1 cellular context compared by ENCODE assay signal in genomic region chr11:118435893-118436624, GRCh38.
TF ChIP-seq lines count a peak whose summit lies in the region.

Gene KMT2A, plus strand, starts transcription at chr11:118436492. Its CDS starts 21 bp downstream, at chr11:118436513.

TF ChIP-seq in HepG2, 621 proteins besides CTCF, POLR2A, EP300 and RAD21 (continued from another document and continues in another):
- TF ChIP-seq NR2F1 (CRISPR knock-in tag; IDR thresholded peaks at IDR 0.05) (peak in 1 of 2 experiments; percentile 48; a peak in 1 of 4 replicates), UBTF (CRISPR knock-in tag; IDR thresholded peaks at IDR 0.05) (peak; percentile 93), PRDM4 (CRISPR knock-in tag; IDR thresholded peaks at IDR 0.05; ENCODE audit: borderline replicate concordance) (no peak), ZNF251 (CRISPR knock-in tag; IDR thresholded peaks at IDR 0.05) (no peak), ZNF781 (CRISPR knock-in tag; IDR thresholded peaks at IDR 0.05; ENCODE audit: borderline replicate concordance, not compliant biosample characterization) (no peak), ZNF260 (CRISPR knock-in tag; IDR thresholded peaks at IDR 0.05; ENCODE audit: borderline replicate concordance, low read depth) (no peak), ARID2 (CRISPR knock-in tag; IDR thresholded peaks at IDR 0.05; ENCODE audit: borderline replicate concordance) (no peak), ZNF124 (CRISPR knock-in tag; IDR thresholded peaks at IDR 0.05) (0 out of 2 replicates have a peak, but pooled peaks have one; percentile 59), MEIS1 (CRISPR knock-in tag; IDR thresholded peaks at IDR 0.05; ENCODE audit: borderline replicate concordance) (no peak), GFI1 (CRISPR knock-in tag; IDR thresholded peaks at IDR 0.05; ENCODE audit: borderline replicate concordance) (no peak), AFF4 (CRISPR knock-in tag; IDR thresholded peaks at IDR 0.05) (no peak), ZNF282 (IDR thresholded peaks at IDR 0.05; ENCODE audit: partially characterized antibody) (no peak), SP1 (IDR thresholded peaks at IDR 0.05) (no peak), SP1 (CRISPR knock-in tag; IDR thresholded peaks at IDR 0.05) (peak; percentile 87), ZNF367 (CRISPR knock-in tag; IDR thresholded peaks at IDR 0.05; ENCODE audit: borderline replicate concordance) (no peak), ZNF274 (CRISPR knock-in tag; IDR thresholded peaks at IDR 0.05) (no peak), HNRNPLL (IDR thresholded peaks at IDR 0.05; ENCODE audit: low read depth, low read length, poor library complexity, severe bottlenecking) (peak; percentile 88), SKI (IDR thresholded peaks at IDR 0.05; ENCODE audit: partially characterized antibody) (peak; percentile 75), SMARCC2 (IDR thresholded peaks at IDR 0.05) (no peak), ZNF672 (CRISPR knock-in tag; IDR thresholded peaks at IDR 0.05) (0 out of 2 replicates have a peak, but pooled peaks have one; percentile 3), ZBTB42 (CRISPR knock-in tag; IDR thresholded peaks at IDR 0.05) (no peak), ZNF256 (CRISPR knock-in tag; conservative IDR thresholded peaks at IDR 0.05) (no peak), ARNT2 (CRISPR knock-in tag; IDR thresholded peaks at IDR 0.05; ENCODE audit: low read depth) (no peak), RFX1 (IDR thresholded peaks at IDR 0.05) (no peak), ZFP82 (CRISPR knock-in tag; IDR thresholded peaks at IDR 0.05; ENCODE audit: borderline replicate concordance) (peak; percentile 68; the same call in 1 of the 2 replicates), ZNF496 (CRISPR knock-in tag; IDR thresholded peaks at IDR 0.05; ENCODE audit: insufficient replicate concordance) (no peak), ZNF777 (CRISPR knock-in tag; IDR thresholded peaks at IDR 0.05) (no peak), FUBP1 (CRISPR knock-in tag; IDR thresholded peaks at IDR 0.05; ENCODE audit: borderline replicate concordance) (no peak; the same call in 1 of the 2 replicates), ZNF577 (CRISPR knock-in tag; IDR thresholded peaks at IDR 0.05; ENCODE audit: borderline replicate concordance, low read depth) (no peak), IKZF1 (IDR thresholded peaks at IDR 0.05) (no peak), TCF7L2 (IDR thresholded peaks at IDR 0.05; ENCODE audit: low read depth, low read length) (no peak), ZNF891 (CRISPR knock-in tag; IDR thresholded peaks at IDR 0.05) (no peak), THAP11 (CRISPR knock-in tag; IDR thresholded peaks at IDR 0.05) (no peak; the same call in 1 of the 2 replicates), ZNF207 (IDR thresholded peaks at IDR 0.05; ENCODE audit: borderline replicate concordance) (no peak), KLF15 (CRISPR knock-in tag; IDR thresholded peaks at IDR 0.05; ENCODE audit: borderline replicate concordance) (no peak; the same call in 1 of the 2 replicates), ZFP36L1 (CRISPR knock-in tag; IDR thresholded peaks at IDR 0.05) (no peak; the same call in 1 of the 2 replicates), NFKB2 (CRISPR knock-in tag; IDR thresholded peaks at IDR 0.05; ENCODE audit: borderline replicate concordance) (peak; percentile 73; the same call in 1 of the 2 replicates), NBN (conservative IDR thresholded peaks at IDR 0.05) (no peak), ZSCAN21 (CRISPR knock-in tag; IDR thresholded peaks at IDR 0.05; ENCODE audit: borderline replicate concordance) (peak; percentile 71), PHF20 (CRISPR knock-in tag; IDR thresholded peaks at IDR 0.05) (peak; percentile 63), ZNF557 (CRISPR knock-in tag; IDR thresholded peaks at IDR 0.05) (no peak), ZNF292 (CRISPR knock-in tag; IDR thresholded peaks at IDR 0.05; ENCODE audit: borderline replicate concordance, low read depth) (no peak), PAWR (CRISPR knock-in tag; IDR thresholded peaks at IDR 0.05; ENCODE audit: borderline replicate concordance) (0 out of 2 replicates have a peak, but pooled peaks have one; percentile 18), PBX3 (CRISPR knock-in tag; IDR thresholded peaks at IDR 0.05; ENCODE audit: borderline replicate concordance) (no peak), ZMYM3 (CRISPR knock-in tag; IDR thresholded peaks at IDR 0.05) (no peak)
- TF ChIP-seq, protein P1, sequence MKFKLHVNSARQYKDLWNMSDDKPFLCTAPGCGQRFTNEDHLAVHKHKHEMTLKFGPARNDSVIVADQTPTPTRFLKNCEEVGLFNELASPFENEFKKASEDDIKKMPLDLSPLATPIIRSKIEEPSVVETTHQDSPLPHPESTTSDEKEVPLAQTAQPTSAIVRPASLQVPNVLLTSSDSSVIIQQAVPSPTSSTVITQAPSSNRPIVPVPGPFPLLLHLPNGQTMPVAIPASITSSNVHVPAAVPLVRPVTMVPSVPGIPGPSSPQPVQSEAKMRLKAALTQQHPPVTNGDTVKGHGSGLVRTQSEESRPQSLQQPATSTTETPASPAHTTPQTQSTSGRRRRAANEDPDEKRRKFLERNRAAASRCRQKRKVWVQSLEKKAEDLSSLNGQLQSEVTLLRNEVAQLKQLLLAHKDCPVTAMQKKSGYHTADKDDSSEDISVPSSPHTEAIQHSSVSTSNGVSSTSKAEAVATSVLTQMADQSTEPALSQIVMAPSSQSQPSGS (CRISPR knock-in tag; IDR thresholded peaks at IDR 0.05), result no peak
- TF ChIP-seq, protein P2, sequence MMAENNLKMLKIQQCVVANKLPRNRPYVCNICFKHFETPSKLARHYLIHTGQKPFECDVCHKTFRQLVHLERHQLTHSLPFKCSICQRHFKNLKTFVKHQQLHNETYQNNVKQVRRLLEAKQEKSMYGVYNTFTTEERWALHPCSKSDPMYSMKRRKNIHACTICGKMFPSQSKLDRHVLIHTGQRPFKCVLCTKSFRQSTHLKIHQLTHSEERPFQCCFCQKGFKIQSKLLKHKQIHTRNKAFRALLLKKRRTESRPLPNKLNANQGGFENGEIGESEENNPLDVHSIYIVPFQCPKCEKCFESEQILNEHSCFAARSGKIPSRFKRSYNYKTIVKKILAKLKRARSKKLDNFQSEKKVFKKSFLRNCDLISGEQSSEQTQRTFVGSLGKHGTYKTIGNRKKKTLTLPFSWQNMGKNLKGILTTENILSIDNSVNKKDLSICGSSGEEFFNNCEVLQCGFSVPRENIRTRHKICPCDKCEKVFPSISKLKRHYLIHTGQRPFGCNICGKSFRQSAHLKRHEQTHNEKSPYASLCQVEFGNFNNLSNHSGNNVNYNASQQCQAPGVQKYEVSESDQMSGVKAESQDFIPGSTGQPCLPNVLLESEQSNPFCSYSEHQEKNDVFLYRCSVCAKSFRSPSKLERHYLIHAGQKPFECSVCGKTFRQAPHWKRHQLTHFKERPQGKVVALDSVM (CRISPR knock-in tag; IDR thresholded peaks at IDR 0.05), result peak; percentile 43; the same call in 1 of the 2 replicates
